Comparison of ENCODE assay signal across 28 cellular contexts in the genomic region with DNA sequence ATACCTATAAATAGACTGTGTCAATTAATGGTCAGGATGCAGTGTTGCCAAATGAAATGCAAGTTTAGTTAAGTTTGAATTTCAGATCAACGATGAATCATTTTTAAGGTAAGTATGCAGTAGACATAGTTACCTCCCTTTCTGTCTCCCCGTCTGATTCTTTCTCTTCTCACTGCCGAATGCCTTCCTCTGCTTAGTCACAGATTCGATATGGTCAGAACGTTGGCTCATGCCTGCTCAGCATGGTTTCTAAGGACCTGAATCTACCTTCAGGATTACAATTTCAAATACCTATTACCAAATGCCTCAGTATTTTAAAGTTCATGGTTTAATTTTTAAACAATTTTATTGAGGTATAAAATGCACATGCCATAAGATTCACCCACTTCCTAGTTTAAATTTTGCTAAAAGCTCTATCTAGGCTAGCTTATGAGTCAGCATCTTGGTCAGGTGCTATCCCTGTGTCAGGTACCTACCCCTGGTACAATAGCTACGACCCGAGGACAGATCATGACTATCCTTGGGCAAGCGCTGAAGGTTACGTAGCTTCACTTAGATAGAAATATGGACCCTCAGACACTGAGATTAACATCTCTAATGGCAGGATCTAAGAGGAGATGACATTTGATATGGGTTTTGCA.
DNase-seq lines count a peak whose midpoint lies in the region; ATAC-seq and TF ChIP-seq lines count a peak whose summit lies in the region.
"Had no signal": no experiment of that assay in that cellular context is flagged by ENCODE, and none has a peak within 500 bp of the region (broad histone marks: within the 10 kb centered on the region; RNA-seq: fewer than 3 reads in every experiment).

No MANE protein-coding gene starts in this region.

- H3K9me3 ChIP-seq in HCT116 (ENCODE audit: control insufficient read depth in 1 of 2, insufficient read depth in 1 of 2, low read depth in 1 of 2, low read length in 2 of 2) (no peaks in the 10 kb centered on the region), esophagus muscularis mucosa (no peaks in the 10 kb centered on the region)
- H3K9me3 ChIP-seq: neutrophil, thoracic aorta, uterus had no signal

- no peaks in the 10 kb centered on the region for H4K20me1 ChIP-seq in HCT116 (ENCODE audit: insufficient read depth)

- TF ChIP-seq CTCF in HCT116 (IDR thresholded peaks at IDR 0.05 in 2 of 3, conservative IDR thresholded peaks at IDR 0.05 in 1 of 3; ENCODE audit: borderline replicate concordance in 1 of 3, insufficient read depth in 1 of 3, low read depth in 2 of 3, low read length in 2 of 3) (no peak), RWPE1 (conservative IDR thresholded peaks at IDR 0.05; ENCODE audit: low read depth) (no peak), esophagus muscularis mucosa (IDR thresholded peaks at IDR 0.05) (no peak)

- TF ChIP-seq RAD21 in HCT116 (IDR thresholded peaks at IDR 0.05; ENCODE audit: low read depth) = no peak

- peaks cover 0 to 24% of the 10 kb centered on the region in 2 experiments; a peak in 3 of 4 replicates for H3K4me1 ChIP-seq in HCT116 (ENCODE audit: control insufficient read depth in 1 of 2, insufficient read depth in 2 of 2, low read length in 2 of 2)
- no peaks in the 10 kb centered on the region for H3K4me1 ChIP-seq in esophagus muscularis mucosa
- H3K4me1 ChIP-seq: uterus had no signal

- no peak overlapping the region for H3K9ac ChIP-seq in HCT116 (ENCODE audit: low read length)

- RAD21 ChIA-PET in HCT116 (lab: Charles Lee; ENCODE audit: low non-redundant PET in 1 of 2, low total read pairs in 2 of 2, uncharacterized antibody in 2 of 2, unreplicated experiment in 2 of 2) = no interaction called here

- TF ChIP-seq POLR2A in HCT116 (IDR thresholded peaks at IDR 0.05; ENCODE audit: borderline replicate concordance, extremely low read depth, insufficient read depth, insufficient read length) = no peak
- TF ChIP-seq POLR2A in esophagus muscularis mucosa (IDR thresholded peaks at IDR 0.05; ENCODE audit: low read depth) = no peak

- H3K27me3 ChIP-seq in HCT116 (ENCODE audit: insufficient read depth, low read length) (no peaks in the 10 kb centered on the region), esophagus muscularis mucosa (no peaks in the 10 kb centered on the region)
- H3K27me3 ChIP-seq: neutrophil, uterus had no signal

- intact Hi-C loops in HCT116 (cut with micrococcal nuclease) (no loop called here), esophagus muscularis mucosa (cut with DNase I) (no loop called here)

- no peaks in the 10 kb centered on the region; the same call in 1 of the 2 replicates for H3K9me2 ChIP-seq in HCT116 (ENCODE audit: insufficient read depth)

- H3K4me2 ChIP-seq in HCT116 (ENCODE audit: low read length) = peak overlapping the region; percentile 34

- CTCF ChIA-PET in HCT116 (lab: Charles Lee) = no interaction called here
- CTCF ChIA-PET in RWPE1 (lab: Yijun Ruan, JAX) = no interaction called here

- H3K36me3 ChIP-seq in HCT116 (ENCODE audit: control insufficient read depth in 1 of 2, insufficient read depth in 2 of 2, low read length in 2 of 2) (no peaks in the 10 kb centered on the region), esophagus muscularis mucosa (no peaks in the 10 kb centered on the region)
- H3K36me3 ChIP-seq: neutrophil, thoracic aorta, uterus had no signal

- POLR2A ChIA-PET in HCT116 (lab: Charles Lee) (no interaction called here), RWPE1 (lab: Yijun Ruan, JAX; ENCODE audit: low non-redundant PET) (no interaction called here)

- H3K79me2 ChIP-seq in HCT116 (ENCODE audit: insufficient read depth, low read length) = no peaks in the 10 kb centered on the region

- H3K27ac ChIP-seq in HCT116 (ENCODE audit: low read depth, low read length) (no peak overlapping the region), RWPE1 (no peak overlapping the region), esophagus muscularis mucosa (replicated peaks in 1 of 4) (no peak overlapping the region)
- H3K27ac ChIP-seq: neutrophil, thoracic aorta, uterus had no signal

- ATAC-seq in HCT116 = peak; percentile 46; the same call in 1 of the 2 replicates
- ATAC-seq: activated CD4-positive, CD25-positive, alpha-beta regulatory T cell treated with anti-CD3 and anti-CD28 coated beads, Interleukin-2, amount 50 U/mL, for 24 hours; left ventricle myocardium superior; sciatic nerve; stimulated activated naive CD8-positive, alpha-beta T cell treated with anti-CD3 and anti-CD28 coated beads, Interleukin-15, amount 100 ng/mL, for 72 hours had no signal

- no peak overlapping the region for H3K4me3 ChIP-seq in HCT116 (replicated peaks in 1 of 2; ENCODE audit: low read depth in 1 of 2, low read length in 2 of 2)
- H3K4me3 ChIP-seq in esophagus muscularis mucosa = no peak overlapping the region
- H3K4me3 ChIP-seq: thoracic aorta, uterus had no signal

- DNase-seq in HCT116 (ENCODE audit: low read depth, low spot score) (no peak), RWPE1 (ENCODE audit: low spot score) (peak; percentile 46), esophagus muscularis mucosa (ENCODE audit: extremely low spot score) (peak; percentile 26), renal cortical epithelial cell (ENCODE audit: low read depth) (peak; percentile 92), AML-193 (lab: John Stamatoyannopoulos, UW) (no peak)
- DNase-seq in activated CD4-positive, alpha-beta T cell treated with anti-CD3 and anti-CD28 coated beads for 4 hours = no peak
- DNase-seq in stimulated activated CD4-positive, alpha-beta T cell treated with anti-CD3 and anti-CD28 coated beads, Interleukin-4, amount 100 ng/mL, for 1 hour = no peak
- DNase-seq: activated CD4-positive, alpha-beta memory T cell treated with anti-CD3 and anti-CD28 coated beads for 36 hours; activated naive CD4-positive, alpha-beta T cell; C1 segment of cervical spinal cord; DMS79; GDM1; hypothalamus; left ventricle myocardium superior; naive B cell; NCI-H1092 treated with DMSO at 0.1 percent for 48 hours; NCI-H187 treated with DMSO at 0.1 percent for 48 hours; NCI-H2171; NCI-H510A treated with DMSO at 0.1 percent for 48 hours; NK-92 treated with Interleukin-12 subunit alpha and Interleukin-12 subunit beta, amount 100 ng/mL, for 24 hours; SHP77 treated with DMSO at 0.1 percent for 48 hours; stimulated activated naive CD8-positive, alpha-beta T cell treated with anti-CD3 and anti-CD28 coated beads, Interleukin-15, amount 100 ng/mL, for 72 hours; T-helper 2 cell; uterus had no signal

- peak overlapping the region; percentile 27 for H2AFZ ChIP-seq in HCT116 (ENCODE audit: low read depth, low read length, poor library complexity, severe bottlenecking)

- WGBS in esophagus muscularis mucosa = 82% methylated on average over 9 of the region's 9 CpGs

- TF ChIP-seq EP300 in esophagus muscularis mucosa (IDR thresholded peaks at IDR 0.05) = no peak

- no TSS peak for BruUV-seq in HCT116 (replicated peaks; lab: Mats Ljungman, UMichigan)

TF ChIP-seq in HCT116, 20 proteins besides CTCF, POLR2A, EP300 and RAD21:
- TF ChIP-seq EGR1 (IDR thresholded peaks at IDR 0.05; ENCODE audit: low read depth) (no peak), ZFX (IDR thresholded peaks at IDR 0.05) (no peak), ELF1 (IDR thresholded peaks at IDR 0.05; ENCODE audit: borderline replicate concordance, low read depth) (no peak), FOSL1 (IDR thresholded peaks at IDR 0.05; ENCODE audit: low read depth) (peak; percentile 14; the same call in 1 of the 2 replicates), ZNF274 (IDR thresholded peaks at IDR 0.05; ENCODE audit: low read depth, low read length) (no peak), CBX3 (IDR thresholded peaks at IDR 0.05; ENCODE audit: low read depth) (0 out of 2 replicates have a peak, but pooled peaks have one; percentile 30), TCF7L2 (IDR thresholded peaks at IDR 0.05; ENCODE audit: borderline replicate concordance, extremely low read depth, insufficient read depth, insufficient read length) (no peak), SP1 (IDR thresholded peaks at IDR 0.05; ENCODE audit: low read depth) (peak; percentile 14; the same call in 1 of the 2 replicates)
TF ChIP-seq in HCT116: peak in this region for 3.

Comparison
In these comparisons a context has a peak if more than half of its experiments do, and no peak if none do; other contexts are left out.
1. DNase-seq: peak in RWPE1 (single experiment), esophagus muscularis mucosa (single experiment) and renal cortical epithelial cell (single experiment); none in HCT116 (single experiment), activated CD4-positive, alpha-beta T cell treated with anti-CD3 and anti-CD28 coated beads for 4 hours (0 of 2), AML-193 (0 of 2) and stimulated activated CD4-positive, alpha-beta T cell treated with anti-CD3 and anti-CD28 coated beads, Interleukin-4, amount 100 ng/mL, for 1 hour (single experiment).